8 cellular contexts compared by ENCODE assay signal in genomic region chr1:2127181-2128145, GRCh38.
DNase-seq lines count a peak whose midpoint lies in the region; ATAC-seq and TF ChIP-seq lines count a peak whose summit lies in the region.
"Had no signal": no experiment of that assay in that cellular context is flagged by ENCODE, and none has a peak within 500 bp of the region (broad histone marks: within the 10 kb centered on the region; RNA-seq: fewer than 3 reads in every experiment).

No MANE protein-coding gene starts in this region.

- no peak overlapping the region for H3K23ac ChIP-seq in IMR-90 (ENCODE audit: low read depth, low read length)

- no peak overlapping the region for H4K91ac ChIP-seq in IMR-90 (ENCODE audit: insufficient read depth, low read depth, low read length)

- H2BK15ac ChIP-seq in IMR-90 (ENCODE audit: low read depth, low read length): no peak overlapping the region

- no peak overlapping the region for H4K8ac ChIP-seq in IMR-90 (ENCODE audit: low read depth in 2 of 2, low read length in 2 of 2)

- H3K27ac ChIP-seq in IMR-90 (ENCODE audit: insufficient read depth, low read length) (no peak overlapping the region), spleen (peak overlapping the region in 5 of 8 donors; percentile 11 to 59 (median 26))

- POLR2A ChIA-PET in IMR-90 (lab: Charles Lee; ENCODE audit: unreplicated experiment): no interaction called here

- no peak overlapping the region for H3K18ac ChIP-seq in IMR-90 (ENCODE audit: low read depth, low read length)

- in situ Hi-C loops in IMR-90 (cut with MboI; ENCODE audit: low sequenced_read_pairs): no loop called here

- peak overlapping the region; percentile 70 for H3K27ac Mint-ChIP-seq in T-helper 17 cell

- no peaks in the 10 kb centered on the region for H3K9me3 ChIP-seq in IMR-90 (ENCODE audit: control insufficient read depth, insufficient read depth, low read length)
- H3K9me3 ChIP-seq in T-helper 17 cell (ENCODE audit: control insufficient read depth, low read length, poor library complexity, severe bottlenecking): no peaks in the 10 kb centered on the region
- no peaks in the 10 kb centered on the region for H3K9me3 ChIP-seq in spleen

- no peak overlapping the region for H3K9ac ChIP-seq in IMR-90 (ENCODE audit: low read depth, low read length)

- H4K5ac ChIP-seq in IMR-90 (ENCODE audit: low read depth, low read length): no peak overlapping the region

- no peak overlapping the region for H2BK5ac ChIP-seq in IMR-90 (ENCODE audit: low read depth, low read length, poor library complexity, severe bottlenecking)

- TF ChIP-seq POLR2A in IMR-90 (IDR thresholded peaks at IDR 0.05; ENCODE audit: low read depth, low read length): no peak
- no peak for TF ChIP-seq POLR2A in spleen (IDR thresholded peaks at IDR 0.05)

- no peaks in the 10 kb centered on the region for H3K79me1 ChIP-seq in IMR-90 (ENCODE audit: low read depth in 1 of 2, low read length in 2 of 2)

- DNase-seq in IMR-90: no peak
- peak in 1 of 3 donors; percentile 4 for DNase-seq in T-helper 17 cell
- no peak for DNase-seq in left cardiac atrium
- peak; percentile 80 for DNase-seq in spleen
- no peak for DNase-seq in occipital lobe (lab: John Stamatoyannopoulos, UW)
- DNase-seq in islet precursor cell: no peak
- no peak for DNase-seq in NCI-H1417 (lab: John Stamatoyannopoulos, UW)
- DNase-seq: immature natural killer cell had no signal

- peaks cover 10% of the 10 kb centered on the region for H3K4me1 Mint-ChIP-seq in T-helper 17 cell

- TF ChIP-seq RAD21 in IMR-90 (IDR thresholded peaks at IDR 0.05; ENCODE audit: low read length): no peak

- H3K4me1 ChIP-seq in IMR-90 (ENCODE audit: control insufficient read depth, insufficient read depth, low read length): peaks cover 3% of the 10 kb centered on the region
- H3K4me1 ChIP-seq in spleen: peaks cover 5 to 40% (median 29%) of the 10 kb centered on the region in 6 donors

- no peak overlapping the region for H2BK20ac ChIP-seq in IMR-90 (ENCODE audit: low read depth, low read length)

- no peaks in the 10 kb centered on the region for H3K9me1 ChIP-seq in IMR-90 (ENCODE audit: insufficient read depth, low read length)

- intact Hi-C loops in IMR-90 (cut with micrococcal nuclease): no loop called here
- intact Hi-C loops in left cardiac atrium (cut with DNase I): no loop called here
- intact Hi-C loops in spleen (cut with DNase I; ENCODE audit: low total_unique reads): no loop called here

- CTCF ChIA-PET in IMR-90 (lab: Yijun Ruan, JAX): interaction anchor here (1.2 kb wide), 1 partner anchor 13 kb away, joined by 7 read pairs; no protein-coding TSS in a partner anchor

- no peak overlapping the region for H3K4me3 ChIP-seq in IMR-90 (ENCODE audit: insufficient read depth, low read depth, low read length)
- H3K4me3 ChIP-seq in spleen: peak overlapping the region in 3 of 8 donors; percentile 1 to 50 (median 17)

- no peak overlapping the region for H3K4ac ChIP-seq in IMR-90 (ENCODE audit: low read depth, low read length)

- H3K14ac ChIP-seq in IMR-90 (replicated peaks; ENCODE audit: low read depth, low read length): no peak overlapping the region

- no peaks in the 10 kb centered on the region for H4K20me1 ChIP-seq in IMR-90 (ENCODE audit: insufficient read depth, low read length)

- no peak overlapping the region for H2AK5ac ChIP-seq in IMR-90 (ENCODE audit: low read depth, low read length)

- H2AK9ac ChIP-seq in IMR-90 (replicated peaks; ENCODE audit: low read depth, low read length, poor library complexity): peak overlapping the region; percentile 76

- no peaks in the 10 kb centered on the region for H3K36me3 ChIP-seq in IMR-90 (ENCODE audit: control insufficient read depth, insufficient read depth, low read length)
- no peaks in the 10 kb centered on the region for H3K36me3 ChIP-seq in spleen

- dilution Hi-C loops in IMR-90 (cut with HindIII; ENCODE audit: low sequenced_read_pairs, unreplicated experiment): no loop called here

- no peak overlapping the region for H2AFZ ChIP-seq in IMR-90 (replicated peaks; ENCODE audit: low read length, poor library complexity)

- ATAC-seq in IMR-90 (ENCODE audit: low read depth) (no peak), T-helper 17 cell (peak; percentile 36), left cardiac atrium (peak; percentile 57 to 69)

- no TSS peak for BruUV-seq in IMR-90 (replicated peaks; lab: Mats Ljungman, UMichigan)

- no peak overlapping the region for H2BK120ac ChIP-seq in IMR-90 (ENCODE audit: low read depth, low read length)

- no peak overlapping the region for H3K4me2 ChIP-seq in IMR-90 (ENCODE audit: low read depth, low read length)

- no peak overlapping the region for H3K56ac ChIP-seq in IMR-90 (ENCODE audit: extremely low read depth, insufficient read depth, low read length)

- TF ChIP-seq CTCF in IMR-90 (conservative IDR thresholded peaks at IDR 0.05; ENCODE audit: low read depth, low read length) (no peak), spleen (IDR thresholded peaks at IDR 0.05 in 8 of 11, conservative IDR thresholded peaks at IDR 0.05 in 3 of 11) (no peak)

- WGBS in IMR-90 (ENCODE audit: extremely low coverage in 2 of 2, insufficient read length in 1 of 2), 2 experiments: 73% methylated on average over 6 of the region's 30 CpGs; no CpG with 5 or more reads in 1 of the 2 experiments
- 51 to 65% (median 63%) methylated on average over 29 to 30 of the region's 30 CpGs for WGBS in spleen, 5 donors

- H3K27me3 Mint-ChIP-seq in T-helper 17 cell: no peaks in the 10 kb centered on the region

- no peaks in the 10 kb centered on the region for H3K36me3 Mint-ChIP-seq in T-helper 17 cell (ENCODE audit: low read depth)

- H3K4me3 Mint-ChIP-seq in T-helper 17 cell: peak overlapping the region; percentile 78

- H3K27me3 ChIP-seq in IMR-90 (ENCODE audit: control insufficient read depth, insufficient read depth, low read length): no peaks in the 10 kb centered on the region; the same call in 1 of the 2 replicates
- no peaks in the 10 kb centered on the region for H3K27me3 ChIP-seq in spleen (replicated peaks in 1 of 7)

TF ChIP-seq in IMR-90, 13 proteins besides CTCF, POLR2A, EP300 and RAD21:
- TF ChIP-seq, protein P1, sequence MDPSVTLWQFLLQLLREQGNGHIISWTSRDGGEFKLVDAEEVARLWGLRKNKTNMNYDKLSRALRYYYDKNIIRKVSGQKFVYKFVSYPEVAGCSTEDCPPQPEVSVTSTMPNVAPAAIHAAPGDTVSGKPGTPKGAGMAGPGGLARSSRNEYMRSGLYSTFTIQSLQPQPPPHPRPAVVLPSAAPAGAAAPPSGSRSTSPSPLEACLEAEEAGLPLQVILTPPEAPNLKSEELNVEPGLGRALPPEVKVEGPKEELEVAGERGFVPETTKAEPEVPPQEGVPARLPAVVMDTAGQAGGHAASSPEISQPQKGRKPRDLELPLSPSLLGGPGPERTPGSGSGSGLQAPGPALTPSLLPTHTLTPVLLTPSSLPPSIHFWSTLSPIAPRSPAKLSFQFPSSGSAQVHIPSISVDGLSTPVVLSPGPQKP (IDR thresholded peaks at IDR 0.05; ENCODE audit: borderline replicate concordance, low read depth, low read length): no peak
- TF ChIP-seq MXI1 (IDR thresholded peaks at IDR 0.05; ENCODE audit: borderline replicate concordance, low read depth, low read length) (no peak), NFE2L2 (IDR thresholded peaks at IDR 0.05; ENCODE audit: low read depth, low read length) (no peak), FOS (IDR thresholded peaks at IDR 0.05; ENCODE audit: low read depth, low read length) (no peak), CEBPB (IDR thresholded peaks at IDR 0.05; ENCODE audit: low read depth, low read length) (no peak), CHD1 (IDR thresholded peaks at IDR 0.05; ENCODE audit: low read depth, low read length) (no peak)
